In the genomic region with DNA sequence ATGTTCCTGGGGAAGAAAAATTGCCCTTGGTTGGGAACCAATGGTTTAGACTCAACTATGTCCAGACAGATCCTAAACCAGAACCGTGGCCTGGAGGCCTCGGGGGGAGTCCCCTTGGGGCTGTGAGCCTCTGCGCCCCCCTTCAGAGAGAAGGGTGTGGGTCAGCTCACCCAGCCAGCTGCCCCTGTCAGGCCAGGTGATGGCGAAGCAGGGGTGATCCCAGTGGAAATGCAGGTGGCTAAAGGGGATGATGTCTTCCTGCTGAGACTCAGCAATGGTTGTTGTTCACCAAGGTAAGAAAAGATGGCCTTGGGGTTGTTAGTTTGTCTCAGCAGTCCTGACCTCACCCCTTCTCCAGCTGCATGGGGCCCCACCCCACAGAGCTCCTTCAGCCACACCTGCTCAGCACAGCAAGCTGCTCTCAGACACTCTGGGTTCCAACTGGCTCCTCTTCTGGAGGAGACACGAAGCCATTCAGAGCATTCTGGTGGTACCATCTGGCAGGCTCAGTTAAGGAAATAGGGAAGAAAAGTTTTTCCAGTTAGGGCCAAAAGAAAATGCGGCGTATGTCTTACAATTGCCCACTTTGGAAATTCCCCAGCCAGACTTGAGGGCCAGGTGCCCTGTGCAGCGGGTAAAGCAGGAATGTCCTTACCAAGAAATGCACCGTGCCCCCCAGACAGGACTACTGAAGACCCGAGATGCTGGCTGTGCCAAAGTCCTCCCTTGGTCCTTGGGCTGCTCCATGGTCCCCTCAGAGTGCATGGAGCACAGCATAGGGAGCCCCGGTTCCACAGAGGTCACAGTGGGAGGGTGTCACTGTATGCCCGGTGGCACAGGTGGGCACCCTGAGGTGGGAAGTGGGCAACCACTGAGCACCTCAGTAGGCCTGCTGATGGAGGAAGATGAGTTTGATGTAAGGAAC, we compare ENCODE assay signal across 14 cellular contexts.
"Had no signal": no experiment of that assay in that cellular context is flagged by ENCODE, and none has a peak within 500 bp of the region (broad histone marks: within the 10 kb centered on the region; RNA-seq: fewer than 3 reads in every experiment).

No MANE protein-coding gene starts in this region.

- ATAC-seq: esophagus mucosa; left lung; mucosa of descending colon; naive thymus-derived CD8-positive, alpha-beta T cell had no signal

- H3K27ac ChIP-seq: cardiac muscle cell, left lung, parathyroid adenoma, tibial nerve had no signal

- H3K27me3 Mint-ChIP-seq: activated T-cell treated with anti-CD3 and anti-CD28 coated beads, Interleukin-2, amount 50 U/mL, for 24 hours had no signal

- H3K27ac Mint-ChIP-seq: activated T-cell treated with anti-CD3 and anti-CD28 coated beads, Interleukin-2, amount 50 U/mL, for 24 hours; naive thymus-derived CD8-positive, alpha-beta T cell had no signal

- H3K4me1 Mint-ChIP-seq: naive thymus-derived CD8-positive, alpha-beta T cell had no signal

- H3K36me3 Mint-ChIP-seq: naive thymus-derived CD8-positive, alpha-beta T cell had no signal

- DNase-seq: activated CD4-positive, CD25-positive, alpha-beta regulatory T cell treated with anti-CD3 and anti-CD28 coated beads, Interleukin-2, amount 50 U/mL, for 72 hours; activated naive CD4-positive, alpha-beta T cell treated with anti-CD3 and anti-CD28 coated beads, Interleukin-2, amount 50 U/mL, for 16 hours; activated T-cell treated with anti-CD3 and anti-CD28 coated beads, Interleukin-2, amount 50 U/mL, for 24 hours; left lung; mucosa of descending colon; naive thymus-derived CD8-positive, alpha-beta T cell; stimulated activated CD4-positive, alpha-beta T cell treated with anti-CD3 and anti-CD28 coated beads, Interleukin-4, amount 100 ng/mL, for 24 hours; stimulated activated naive CD4-positive, alpha-beta T cell treated with Interleukin-2 at 50 U/mL for 16 hours; substantia nigra; T1000 had no signal

- H3K4me3 Mint-ChIP-seq: activated T-cell treated with anti-CD3 and anti-CD28 coated beads, Interleukin-2, amount 50 U/mL, for 24 hours; naive thymus-derived CD8-positive, alpha-beta T cell had no signal

- H3K9me3 Mint-ChIP-seq: activated T-cell treated with anti-CD3 and anti-CD28 coated beads, Interleukin-2, amount 50 U/mL, for 24 hours; naive thymus-derived CD8-positive, alpha-beta T cell had no signal

- H3K4me3 ChIP-seq: cardiac muscle cell, left lung, mucosa of descending colon, tibial nerve had no signal
